ENCODE assay signal across 34 cellular contexts in the genomic region with DNA sequence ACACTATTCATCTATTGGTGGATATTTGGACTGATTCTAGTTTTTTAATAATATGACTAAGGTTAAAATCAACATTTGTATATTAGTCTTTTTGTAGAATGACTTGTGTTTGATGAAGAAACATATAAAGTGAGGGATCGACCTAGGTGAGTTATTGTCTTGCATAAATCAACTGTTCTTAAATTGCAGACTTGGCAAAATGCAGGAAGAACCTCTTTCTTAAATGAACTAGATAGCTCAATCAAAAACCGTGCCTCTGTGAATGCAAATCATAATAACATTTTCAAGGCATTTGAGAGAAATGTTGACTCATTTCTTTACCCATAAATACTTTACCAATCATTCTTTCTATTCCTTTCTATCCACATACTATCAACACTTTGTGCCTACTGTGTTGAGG.
"Had no signal": no experiment of that assay in that cellular context is flagged by ENCODE, and none has a peak within 500 bp of the region (broad histone marks: within the 10 kb centered on the region; RNA-seq: fewer than 3 reads in every experiment).

No MANE protein-coding gene starts in this region.

- H3K9me3 ChIP-seq: ascending aorta, breast epithelium, colonic mucosa, esophagus squamous epithelium, gastroesophageal sphincter, heart right ventricle had no signal

- H3K27ac ChIP-seq: ascending aorta, breast epithelium, cardiac muscle cell, colonic mucosa, epithelial cell of prostate, esophagus squamous epithelium, gastroesophageal sphincter, heart right ventricle, hepatocyte had no signal

- H2AFZ ChIP-seq: hepatocyte had no signal

- H3K4me2 ChIP-seq: hepatocyte had no signal

- H3K9me3 Mint-ChIP-seq: activated naive CD4-positive, alpha-beta T cell treated with anti-CD3 and anti-CD28 coated beads for 36 hours; activated naive CD4-positive, alpha-beta T cell treated with anti-CD3 and anti-CD28 coated beads, Interleukin-2, amount 50 U/mL, for 72 hours; activated naive CD8-positive, alpha-beta T cell treated with anti-CD3 and anti-CD28 coated beads, Interleukin-2, amount 10 ng/mL, durations not matched to agents 7 days and 5 days; activated T-cell treated with anti-CD3 and anti-CD28 coated beads, Interleukin-2, amount 50 U/mL, for 24 hours; brain; T-helper 2 cell treated with Interferon-gamma antibody and Interleukin-4, amounts not matched to agents 5 μg/mL and 100 μg/mL, for 36 hours had no signal

- H3K27ac Mint-ChIP-seq: activated CD8-positive, alpha-beta memory T cell treated with anti-CD3 and anti-CD28 coated beads, Interleukin-2, amount 10 ng/mL, durations not matched to agents 7 days and 5 days; activated CD8-positive, alpha-beta T cell treated with anti-CD3 and anti-CD28 coated beads, Interleukin-2, amount 10 ng/mL, durations not matched to agents 7 days and 5 days; activated naive CD4-positive, alpha-beta T cell treated with anti-CD3 and anti-CD28 coated beads for 36 hours; activated naive CD8-positive, alpha-beta T cell treated with anti-CD3 and anti-CD28 coated beads, Interleukin-2, amount 10 ng/mL, durations not matched to agents 7 days and 5 days; activated T-helper 2 cell treated with anti-CD3 and anti-CD28 coated beads, Interferon-gamma antibody, Interleukin-2, Interleukin-4, amounts not matched to agents 10 μg/mL and 5 μg/mL and 100 μg/mL, durations not matched to agents 14 hours and 24 hours and 36 hours; brain; T-helper 17 cell; T-helper 2 cell treated with Interferon-gamma antibody and Interleukin-4, amounts not matched to agents 5 μg/mL and 100 μg/mL, for 36 hours had no signal

- H3K4me1 Mint-ChIP-seq: activated CD8-positive, alpha-beta memory T cell treated with anti-CD3 and anti-CD28 coated beads, Interleukin-2, amount 10 ng/mL, durations not matched to agents 7 days and 5 days; activated naive CD8-positive, alpha-beta T cell treated with anti-CD3 and anti-CD28 coated beads, Interleukin-2, amount 10 ng/mL, durations not matched to agents 7 days and 5 days had no signal

- H3K79me2 ChIP-seq: hepatocyte had no signal

- H3K36me3 Mint-ChIP-seq: activated CD8-positive, alpha-beta memory T cell treated with anti-CD3 and anti-CD28 coated beads, Interleukin-2, amount 10 ng/mL, durations not matched to agents 7 days and 5 days; activated naive CD8-positive, alpha-beta T cell treated with anti-CD3 and anti-CD28 coated beads, Interleukin-2, amount 10 ng/mL, durations not matched to agents 7 days and 5 days; brain had no signal

- FAIRE-seq: endometrium, endothelial cell of umbilical vein had no signal

- H3K27me3 Mint-ChIP-seq: activated CD8-positive, alpha-beta memory T cell treated with anti-CD3 and anti-CD28 coated beads, Interleukin-2, amount 10 ng/mL, durations not matched to agents 7 days and 5 days; activated naive CD8-positive, alpha-beta T cell treated with anti-CD3 and anti-CD28 coated beads, Interleukin-2, amount 10 ng/mL, durations not matched to agents 7 days and 5 days; activated T-cell treated with anti-CD3 and anti-CD28 coated beads, Interleukin-2, amount 50 U/mL, for 24 hours; brain; T-helper 17 cell had no signal

- H3K4me3 Mint-ChIP-seq: activated CD8-positive, alpha-beta memory T cell treated with anti-CD3 and anti-CD28 coated beads, Interleukin-2, amount 10 ng/mL, durations not matched to agents 7 days and 5 days; activated CD8-positive, alpha-beta T cell treated with anti-CD3 and anti-CD28 coated beads, Interleukin-2, amount 10 ng/mL, durations not matched to agents 7 days and 5 days; activated naive CD4-positive, alpha-beta T cell treated with anti-CD3 and anti-CD28 coated beads for 36 hours; activated naive CD8-positive, alpha-beta T cell treated with anti-CD3 and anti-CD28 coated beads, Interleukin-2, amount 10 ng/mL, durations not matched to agents 7 days and 5 days; activated T-cell treated with anti-CD3 and anti-CD28 coated beads, Interleukin-2, amount 50 U/mL, for 24 hours; brain; T-helper 17 cell; T-helper 2 cell treated with Interferon-gamma antibody and Interleukin-4, amounts not matched to agents 5 μg/mL and 100 μg/mL, for 36 hours had no signal

- ATAC-seq: activated CD8-positive, alpha-beta memory T cell treated with anti-CD3 and anti-CD28 coated beads, Interleukin-2, amount 10 ng/mL, durations not matched to agents 7 days and 5 days; activated CD8-positive, alpha-beta T cell treated with anti-CD3 and anti-CD28 coated beads, Interleukin-2, amount 10 ng/mL, durations not matched to agents 7 days and 5 days; activated naive CD4-positive, alpha-beta T cell treated with anti-CD3 and anti-CD28 coated beads, Interleukin-2, amount 50 U/mL, for 72 hours; gastroesophageal sphincter; heart right ventricle; T-helper 17 cell had no signal

- DNase-seq: activated CD4-positive, alpha-beta T cell treated with anti-CD3 and anti-CD28 coated beads for 4 hours; activated CD4-positive, alpha-beta T cell treated with anti-CD3 and anti-CD28 coated beads, Interleukin-2, amount 50 U/mL, for 1 hour; activated CD4-positive, alpha-beta T cell treated with anti-CD3 and anti-CD28 coated beads, Interleukin-2, amount 50 U/mL, for 48 hours; activated CD4-positive, CD25-positive, alpha-beta regulatory T cell; activated CD4-positive, CD25-positive, alpha-beta regulatory T cell treated with anti-CD3 and anti-CD28 coated beads, Interleukin-2, amount 50 U/mL, for 72 hours; activated CD8-positive, alpha-beta memory T cell treated with anti-CD3 and anti-CD28 coated beads, Interleukin-2, amount 10 ng/mL, durations not matched to agents 7 days and 5 days; activated CD8-positive, alpha-beta memory T cell treated with anti-CD3 and anti-CD28 coated beads, Interleukin-2, amount 50 U/mL, for 4 hours; activated CD8-positive, alpha-beta T cell treated with anti-CD3 and anti-CD28 coated beads, Interleukin-2, amount 10 ng/mL, durations not matched to agents 7 days and 5 days; activated effector memory CD4-positive, alpha-beta T cell treated with anti-CD3 and anti-CD28 coated beads, Interleukin-2, amount 50 U/mL, for 16 hours; activated naive CD4-positive, alpha-beta T cell treated with anti-CD3 and anti-CD28 coated beads for 36 hours; activated naive CD8-positive, alpha-beta T cell treated with anti-CD3 and anti-CD28 coated beads, Interleukin-2, amount 10 ng/mL, durations not matched to agents 7 days and 5 days; activated T-cell treated with anti-CD3 and anti-CD28 coated beads, Interleukin-2, amount 50 U/mL, for 24 hours; central memory CD4-positive, alpha-beta T cell; cerebellar nuclear complex; colonic mucosa; effector CD8-positive, alpha-beta T cell; esophagus squamous epithelium; foreskin melanocyte; heart right ventricle; T-helper 1 cell; T-helper 17 cell; T1000 had no signal

- H3K36me3 ChIP-seq: ascending aorta, breast epithelium, cardiac muscle cell, colonic mucosa, esophagus squamous epithelium, gastroesophageal sphincter, heart right ventricle had no signal

- H3K27me3 ChIP-seq: ascending aorta, breast epithelium, cardiac muscle cell, colonic mucosa, gastroesophageal sphincter, heart right ventricle, hepatocyte had no signal

- H3K4me1 ChIP-seq: breast epithelium, colonic mucosa, gastroesophageal sphincter, heart right ventricle had no signal

- H3K4me3 ChIP-seq: ascending aorta, breast epithelium, cardiac muscle cell, colonic mucosa, esophagus squamous epithelium, gastroesophageal sphincter, heart right ventricle, hepatocyte had no signal
